ENCODE assay signal across 8 cellular contexts in the genomic region with DNA sequence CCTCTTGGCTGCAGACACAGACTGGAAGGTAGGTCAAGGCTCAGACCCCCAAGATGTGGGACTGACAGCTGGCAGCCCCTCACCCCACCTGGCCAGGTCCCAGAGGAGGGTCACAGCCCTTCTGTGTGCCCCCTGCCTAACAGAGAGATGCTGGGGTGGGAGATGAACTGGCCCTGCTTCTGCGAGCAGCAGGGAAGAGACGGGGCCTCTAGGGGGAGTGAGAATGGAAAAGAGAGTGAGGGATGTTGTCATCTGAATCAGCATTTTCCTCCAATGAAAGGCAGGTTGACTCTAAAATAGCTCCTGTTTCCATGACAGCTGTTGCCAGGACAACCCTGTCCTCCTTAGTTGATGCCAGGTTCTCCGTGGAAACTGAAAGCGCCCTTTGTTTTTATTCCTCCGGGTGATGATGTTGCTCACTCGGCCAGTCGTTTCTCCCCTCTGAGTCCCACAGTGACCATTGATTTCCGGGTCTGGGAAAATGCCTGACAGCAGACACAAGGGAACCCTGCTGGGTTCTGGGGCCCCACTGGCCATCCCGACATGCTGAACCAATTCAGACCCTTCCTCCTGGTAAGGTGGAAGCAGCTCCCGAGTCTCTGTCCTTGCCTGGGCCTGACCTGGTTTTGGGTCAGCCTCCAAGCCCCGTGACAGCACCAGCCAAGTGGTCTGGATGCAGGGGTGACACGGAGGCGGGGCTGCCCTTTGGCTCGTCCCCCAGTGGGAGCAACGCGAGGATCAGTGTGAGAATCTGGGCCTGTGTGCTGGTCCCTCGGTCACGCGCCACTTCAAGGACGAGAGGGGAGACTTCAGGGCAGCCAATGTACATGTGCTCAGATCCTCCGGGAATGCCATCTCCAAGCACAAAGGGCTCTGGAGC. TPM values are rescaled to one million over a fixed set of nuclear protein-coding genes. Genes with fewer than 3 reads are reported as not detected.
A peak's percentile ranks its signal among the peaks of the same experiment; 100 is the strongest.
DNase-seq lines count a peak whose midpoint lies in the region; ATAC-seq, FAIRE-seq and TF ChIP-seq lines count a peak whose summit lies in the region.

No MANE protein-coding gene starts in this region.

- no peak overlapping the region for H2BK120ac ChIP-seq in H1 (replicated peaks; ENCODE audit: low read depth, low read length)

- H3K4me3 ChIP-seq in AG09309 (ENCODE audit: control insufficient read depth, low read depth, low read length) (no peak overlapping the region), H1 (ENCODE audit: extremely low read depth in 1 of 4, insufficient read depth in 2 of 4, low read depth in 3 of 4, low read length in 4 of 4) (peak overlapping the region in 2 of 4 experiments; percentile 2 to 21; a peak in 1 of 8 replicates)

- H2BK5ac ChIP-seq in H1 (ENCODE audit: low read depth, low read length): no peak overlapping the region

- peak; percentile 87 for FAIRE-seq in H1 (lab: Jason Lieb, UNC)

- no peak for TF ChIP-seq POLR2A in H1 (IDR thresholded peaks at IDR 0.05; ENCODE audit: control extremely low read depth in 1 of 2, low read depth in 2 of 2, low read length in 2 of 2)

- no peaks in the 10 kb centered on the region for H3K9me3 ChIP-seq in H1 (ENCODE audit: insufficient read depth in 2 of 2, low read depth in 1 of 2, low read length in 1 of 2)

- no peaks in the 10 kb centered on the region for H4K20me1 ChIP-seq in H1 (replicated peaks in 1 of 2; ENCODE audit: control insufficient read depth in 1 of 2, insufficient read depth in 2 of 2, low read length in 2 of 2)

- H4K8ac ChIP-seq in H1 (ENCODE audit: extremely low read depth, insufficient read depth, low read length): peak overlapping the region; percentile 94; the same call in 1 of the 2 replicates

- DNase-seq in AG09309 (ENCODE audit: low read depth): peak; percentile 83
- DNase-seq in NCI-H345 treated with DMSO at 0.1 percent for 48 hours (lab: John Stamatoyannopoulos, UW; ENCODE audit: unreplicated experiment): peak; percentile 75
- peak; percentile 91 for DNase-seq in activated CD4-positive, alpha-beta T cell treated with anti-CD3 and anti-CD28 coated beads for 36 hours
- peak in 1 of 2 experiments; percentile 79 for DNase-seq in H1 (ENCODE audit: low read depth in 1 of 2, low spot score in 2 of 2)
- DNase-seq in medulla oblongata (ENCODE audit: extremely low spot score): peak; percentile 98
- DNase-seq in stimulated activated effector memory CD8-positive, alpha-beta T cell treated with anti-CD3 and anti-CD28 coated beads, Interleukin-12 subunit alpha, Interleukin-12 subunit beta, amount 100 ng/mL, for 72 hours (ENCODE audit: low spot score in 2 of 2): peak in 1 of 2 donors; percentile 57

- H4K5ac ChIP-seq in H1 (ENCODE audit: insufficient read length, low read depth, low read length): no peak overlapping the region

- peak in 1 of 2 experiments; percentile 76; a peak in 1 of 3 replicates for TF ChIP-seq EP300 in H1 (IDR thresholded peaks at IDR 0.05; ENCODE audit: borderline replicate concordance in 1 of 2, low read depth in 2 of 2, low read length in 2 of 2)

- peak overlapping the region; percentile 17 for H3K4me3 Mint-ChIP-seq in activated CD4-positive, alpha-beta T cell treated with anti-CD3 and anti-CD28 coated beads for 36 hours
- H3K4me3 Mint-ChIP-seq in stimulated activated effector memory CD8-positive, alpha-beta T cell treated with anti-CD3 and anti-CD28 coated beads, Interleukin-12 subunit alpha, Interleukin-12 subunit beta, amount 100 ng/mL, for 72 hours: no peak overlapping the region

- H3K4me2 ChIP-seq in H1 (ENCODE audit: insufficient read depth in 1 of 2, low read depth in 2 of 2, low read length in 2 of 2): peak overlapping the region; percentile 37 to 47; a peak in 3 of 4 replicates

- H3K9ac ChIP-seq in H1 (replicated peaks in 1 of 4; ENCODE audit: extremely low read depth in 1 of 4, low read depth in 3 of 4, low read length in 3 of 4): peak overlapping the region in 2 of 4 experiments; percentile 58 to 61; a peak in 4 of 7 replicates

- H3K4me1 Mint-ChIP-seq in activated CD4-positive, alpha-beta T cell treated with anti-CD3 and anti-CD28 coated beads for 36 hours: peaks cover 19% of the 10 kb centered on the region
- H3K4me1 Mint-ChIP-seq in stimulated activated effector memory CD8-positive, alpha-beta T cell treated with anti-CD3 and anti-CD28 coated beads, Interleukin-12 subunit alpha, Interleukin-12 subunit beta, amount 100 ng/mL, for 72 hours: peaks cover 19% of the 10 kb centered on the region

- no peaks in the 10 kb centered on the region for H3K36me3 Mint-ChIP-seq in activated CD4-positive, alpha-beta T cell treated with anti-CD3 and anti-CD28 coated beads for 36 hours (ENCODE audit: low read depth)
- no peaks in the 10 kb centered on the region for H3K36me3 Mint-ChIP-seq in stimulated activated effector memory CD8-positive, alpha-beta T cell treated with anti-CD3 and anti-CD28 coated beads, Interleukin-12 subunit alpha, Interleukin-12 subunit beta, amount 100 ng/mL, for 72 hours

- H2BK20ac ChIP-seq in H1 (ENCODE audit: low read length): no peak overlapping the region; the same call in 1 of the 2 replicates

- peak in 1 of 2 experiments; percentile 33; a peak in 2 of 4 replicates for TF ChIP-seq RAD21 in H1 (IDR thresholded peaks at IDR 0.05 in 1 of 2, conservative IDR thresholded peaks at IDR 0.05 in 1 of 2; ENCODE audit: low read depth in 2 of 2, low read length in 2 of 2)

- intact Hi-C loops in activated CD4-positive, alpha-beta T cell treated with anti-CD3 and anti-CD28 coated beads for 36 hours (cut with DNase I, micrococcal nuclease): loop anchor here in 1 of 2 experiments (1.0 to 2.0 kb wide), 3 partner anchors 102 to 261 kb away; partner anchors contain the start of genes GINS3 and GOT2

- peak overlapping the region; percentile 82 for H3K27ac ChIP-seq in H1 (ENCODE audit: low read depth, low read length)

- H3K27me3 ChIP-seq in H1 (replicated peaks in 1 of 4; ENCODE audit: control insufficient read depth in 3 of 4, extremely low read depth in 1 of 4, insufficient read depth in 3 of 4, low read length in 3 of 4): peaks cover 0 to 3% (median 1%) of the 10 kb centered on the region in 4 experiments; a peak in 3 of 7 replicates

- H3K27ac Mint-ChIP-seq in activated CD4-positive, alpha-beta T cell treated with anti-CD3 and anti-CD28 coated beads for 36 hours: peak overlapping the region; percentile 37
- peak overlapping the region; percentile 87 for H3K27ac Mint-ChIP-seq in stimulated activated effector memory CD8-positive, alpha-beta T cell treated with anti-CD3 and anti-CD28 coated beads, Interleukin-12 subunit alpha, Interleukin-12 subunit beta, amount 100 ng/mL, for 72 hours

- no peaks in the 10 kb centered on the region for H3K27me3 Mint-ChIP-seq in activated CD4-positive, alpha-beta T cell treated with anti-CD3 and anti-CD28 coated beads for 36 hours

- POLR2A ChIA-PET in activated CD4-positive, alpha-beta T cell treated with anti-CD3 and anti-CD28 coated beads for 36 hours (lab: Charles Lee): no interaction called here
- POLR2A ChIA-PET in H1 (lab: Charles Lee; ENCODE audit: partially characterized antibody): interaction anchor here (1.0 to 1.2 kb wide), 2 partner anchors 7 to 164 kb away, joined by 3 read pairs; no protein-coding TSS in a partner anchor

- H3K18ac ChIP-seq in H1 (ENCODE audit: extremely low read depth, low read length): no peak overlapping the region; the same call in 1 of the 2 replicates

- peaks cover 0 to 24% (median 15%) of the 10 kb centered on the region in 4 experiments; a peak in 6 of 7 replicates for H3K4me1 ChIP-seq in H1 (replicated peaks in 1 of 4; ENCODE audit: control insufficient read depth in 3 of 4, insufficient read depth in 4 of 4, low read length in 3 of 4)

- ATAC-seq in GM18868 (IDR thresholded peaks at IDR 0.05; ENCODE audit: unreplicated experiment) (peak; percentile 76), HG03378 (IDR thresholded peaks at IDR 0.05; ENCODE audit: unreplicated experiment) (peak; percentile 81)
- ATAC-seq in activated CD4-positive, alpha-beta T cell treated with anti-CD3 and anti-CD28 coated beads for 36 hours: peak; percentile 76
- peak; percentile 54 for ATAC-seq in stimulated activated effector memory CD8-positive, alpha-beta T cell treated with anti-CD3 and anti-CD28 coated beads, Interleukin-12 subunit alpha, Interleukin-12 subunit beta, amount 100 ng/mL, for 72 hours

- TF ChIP-seq CTCF in AG09309 (IDR thresholded peaks at IDR 0.05; ENCODE audit: control insufficient read depth, insufficient read depth, low read depth, low read length, missing control alignments): peak; percentile 71
- peak; percentile 51 to 84 (median 51) for TF ChIP-seq CTCF in H1 (IDR thresholded peaks at IDR 0.05; ENCODE audit: control extremely low read depth in 1 of 3, insufficient read depth in 1 of 3, low read depth in 1 of 3, low read length in 3 of 3)

- no peak overlapping the region for H2BK15ac ChIP-seq in H1 (ENCODE audit: low read length)

- peaks cover 5% of the 10 kb centered on the region; the same call in 1 of the 2 replicates for H3K23me2 ChIP-seq in H1 (ENCODE audit: low read depth, low read length)

- H2AFZ ChIP-seq in H1 (ENCODE audit: low read length): no peak overlapping the region

- no peaks in the 10 kb centered on the region for H3K36me3 ChIP-seq in H1 (ENCODE audit: control insufficient read depth in 2 of 4, insufficient read depth in 4 of 4, low read length in 3 of 4)

- H3K9me3 Mint-ChIP-seq in activated CD4-positive, alpha-beta T cell treated with anti-CD3 and anti-CD28 coated beads for 36 hours (ENCODE audit: low read depth): no peaks in the 10 kb centered on the region
- no peaks in the 10 kb centered on the region for H3K9me3 Mint-ChIP-seq in stimulated activated effector memory CD8-positive, alpha-beta T cell treated with anti-CD3 and anti-CD28 coated beads, Interleukin-12 subunit alpha, Interleukin-12 subunit beta, amount 100 ng/mL, for 72 hours

- no peaks in the 10 kb centered on the region for H3K79me2 ChIP-seq in H1 (ENCODE audit: control insufficient read depth in 1 of 2, insufficient read depth in 2 of 2, low read length in 2 of 2)

- no peak overlapping the region for H2AK5ac ChIP-seq in H1 (ENCODE audit: low read depth, low read length)

- WGBS in H1 (ENCODE audit: extremely low coverage in 1 of 2, insufficient coverage in 1 of 2, insufficient read length in 1 of 2, insufficient replicate concordance in 2 of 2, low coverage in 1 of 2, low lambda C conversion rate in 2 of 2, missing lambda C conversion rate in 1 of 2), 2 experiments: 41% methylated on average over 21 of the region's 21 CpGs; no CpG with 5 or more reads in 1 of the 2 experiments

- no peak overlapping the region for H3K23ac ChIP-seq in H1 (ENCODE audit: insufficient read length)

- no peak overlapping the region for H4K91ac ChIP-seq in H1 (replicated peaks; ENCODE audit: insufficient read length, low read length)

- CTCF ChIA-PET in activated CD4-positive, alpha-beta T cell treated with anti-CD3 and anti-CD28 coated beads for 36 hours (lab: Charles Lee): interaction anchor here (0.6 to 5.9 kb wide), 11 partner anchors 11 to 975 kb away, joined by 3 to 45 read pairs (median 3); partner anchors contain the start of gene GINS3
- CTCF ChIA-PET in H1 (lab: Charles Lee; ENCODE audit: partially characterized antibody): interaction anchor here (0.6 to 4.2 kb wide), 23 partner anchors 9 to 475 kb away, joined by 3 to 30 read pairs (median 3); no protein-coding TSS in a partner anchor

- H3K56ac ChIP-seq in H1 (replicated peaks; ENCODE audit: insufficient read length, low read depth, low read length): no peak overlapping the region

- no peak overlapping the region for H3K14ac ChIP-seq in H1 (ENCODE audit: insufficient read length)

- no peak overlapping the region for H3K4ac ChIP-seq in H1 (replicated peaks; ENCODE audit: insufficient read length, low read depth, low read length)

- H3K79me1 ChIP-seq in H1 (ENCODE audit: low read depth, low read length): no peaks in the 10 kb centered on the region

- H2BK12ac ChIP-seq in H1 (ENCODE audit: low read depth, low read length): no peak overlapping the region

RNA-seq across cellular contexts. Expression of gene NDRG4, which starts 4.7 kb away (rescaled TPM):
- 1 to 10 TPM; 6.9 to 7.2 TPM for total RNA-seq in activated CD4-positive, alpha-beta T cell treated with anti-CD3 and anti-CD28 coated beads for 36 hours
- 18.9 and 20.8 TPM in 2 replicates for total RNA-seq in H1 (2021; fragmentation: NEBNext Ultra II Directional; extraction: Animal tissue kit (Norgen Biotek cat#: 25700))
- polyA plus RNA-seq in H1 (2011; rRNA removed): 30.9 and 45.7 TPM in 2 replicates
- polyA plus RNA-seq in H1 (2011; cell fraction: cytosol; rRNA removed): 36.6 TPM
- polyA plus RNA-seq in H1 (2011; cell fraction: nucleus; rRNA removed): 92.2 TPM
- 24.3 to 38.5 TPM (median 26.3 TPM) in 4 replicates for polyA plus RNA-seq in H1 (2012, experiment 1 of 2)
- polyA plus RNA-seq in H1 (2012, experiment 2 of 2): 13.1 TPM
- polyA plus RNA-seq in H1 (2013, experiment 1 of 2): 14.9 TPM
- 13.9 TPM for polyA plus RNA-seq in H1 (2013, experiment 2 of 2)
- polyA minus RNA-seq in H1 (2011; rRNA and poly(A)+ RNA removed): 33.2 and 38.9 TPM in 2 replicates
- polyA minus RNA-seq in H1 (2011; cell fraction: cytosol; rRNA and poly(A)+ RNA removed): 27.0 TPM
- 34.6 TPM for polyA minus RNA-seq in H1 (2011; cell fraction: nucleus; rRNA and poly(A)+ RNA removed)

RNA-seq across cellular contexts. Expression of gene SETD6, which starts 20.1 kb away (rescaled TPM):
- total RNA-seq in activated CD4-positive, alpha-beta T cell treated with anti-CD3 and anti-CD28 coated beads for 36 hours: 10 to 100 TPM; 13.8 to 15.1 TPM
- total RNA-seq in H1 (2021; fragmentation: NEBNext Ultra II Directional; extraction: Animal tissue kit (Norgen Biotek cat#: 25700)): 37.0 and 40.5 TPM in 2 replicates
- polyA plus RNA-seq in H1 (2011; rRNA removed): 25.3 and 34.1 TPM in 2 replicates
- polyA plus RNA-seq in H1 (2011; cell fraction: cytosol; rRNA removed): 40.3 TPM
- polyA plus RNA-seq in H1 (2011; cell fraction: nucleus; rRNA removed): 84.0 TPM
- 35.9 to 46.2 TPM (median 43.6 TPM) in 4 replicates for polyA plus RNA-seq in H1 (2012, experiment 1 of 2)
- 10.2 TPM for polyA plus RNA-seq in H1 (2012, experiment 2 of 2)
- polyA plus RNA-seq in H1 (2013, experiment 1 of 2): 29.8 TPM
- polyA plus RNA-seq in H1 (2013, experiment 2 of 2): 26.8 TPM
- polyA minus RNA-seq in H1 (2011; rRNA and poly(A)+ RNA removed): 25.6 and 31.0 TPM in 2 replicates
- 21.4 TPM for polyA minus RNA-seq in H1 (2011; cell fraction: cytosol; rRNA and poly(A)+ RNA removed)
- 85.0 TPM for polyA minus RNA-seq in H1 (2011; cell fraction: nucleus; rRNA and poly(A)+ RNA removed)
